Comparison of ENCODE assay signal across 17 cellular contexts in genomic region chr10:73017955-73018480, GRCh38.
DNase-seq lines count a peak whose midpoint lies in the region; ATAC-seq and TF ChIP-seq lines count a peak whose summit lies in the region.
"Had no signal": no experiment of that assay in that cellular context is flagged by ENCODE, and none has a peak within 500 bp of the region (broad histone marks: within the 10 kb centered on the region; RNA-seq: fewer than 3 reads in every experiment).

No MANE protein-coding gene starts in this region.

- ATAC-seq in right cardiac atrium (peak; percentile 79 to 85), HG02588 (IDR thresholded peaks at IDR 0.05; ENCODE audit: unreplicated experiment) (no peak)
- ATAC-seq: natural killer cell treated with Interleukin-12 subunit alpha and Interleukin-12 subunit beta and Interleukin-15 and Interleukin-18, amount 100 ng/mL, for 72 hours; sciatic nerve had no signal

- H3K27ac ChIP-seq in right cardiac atrium (ENCODE audit: low read length), result no peak overlapping the region

- H3K9me3 ChIP-seq in right cardiac atrium (ENCODE audit: control insufficient read depth, low read length), result no peaks in the 10 kb centered on the region

- intact Hi-C loops in right cardiac atrium (cut with DNase I), result no loop called here

- H3K4me1 ChIP-seq in right cardiac atrium (ENCODE audit: control insufficient read depth, insufficient read depth, low read length), result peaks cover 12% of the 10 kb centered on the region

- 69% methylated on average over 2 of the region's 2 CpGs for WGBS in right cardiac atrium

- DNase-seq in EH (ENCODE audit: low read depth), result peak; percentile 48
- DNase-seq in choroid plexus epithelial cell (ENCODE audit: low read depth), result peak; percentile 14
- peak; percentile 29 to 68 (median 63) for DNase-seq in right cardiac atrium
- peak; percentile 29 for DNase-seq in renal cortical epithelial cell (ENCODE audit: low read depth)
- DNase-seq in AML-193 (lab: John Stamatoyannopoulos, UW), result no peak
- no peak for DNase-seq in NCI-H510A (lab: John Stamatoyannopoulos, UW)
- no peak for DNase-seq in middle frontal gyrus (ENCODE audit: extremely low spot score, low spot score)
- DNase-seq: activated CD4-positive, alpha-beta T cell treated with anti-CD3 and anti-CD28 coated beads, Interleukin-2, amount 10 ng/mL, durations not matched to agents 7 days and 5 days; activated naive CD8-positive, alpha-beta T cell treated with anti-CD3 and anti-CD28 coated beads, Interleukin-2, amount 10 ng/mL, durations not matched to agents 7 days and 5 days; activated T-cell treated with anti-CD3 and anti-CD28 coated beads, Interleukin-2, amount 50 U/mL, for 1 hour; DMS153; erythroblast; hypothalamus; stimulated activated CD4-positive, alpha-beta T cell treated with anti-CD3 and anti-CD28 coated beads, Interleukin-4, amount 100 ng/mL, for 24 hours had no signal

- no peak overlapping the region for H3K4me3 ChIP-seq in choroid plexus epithelial cell (ENCODE audit: low read depth, low read length)
- H3K4me3 ChIP-seq in right cardiac atrium (ENCODE audit: low read length), result no peak overlapping the region

- H3K27me3 ChIP-seq in right cardiac atrium (ENCODE audit: control insufficient read depth, insufficient read depth), result no peaks in the 10 kb centered on the region

- no peak for TF ChIP-seq CTCF in choroid plexus epithelial cell (conservative IDR thresholded peaks at IDR 0.05; ENCODE audit: low read depth, low read length)

Comparison
In these comparisons a context has a peak if more than half of its experiments do, and no peak if none do; other contexts are left out.
1. DNase-seq: peak in EH (single experiment), choroid plexus epithelial cell (single experiment), right cardiac atrium (3 of 3) and renal cortical epithelial cell (single experiment); none in AML-193 (0 of 2), NCI-H510A (single experiment) and middle frontal gyrus (single experiment).